In genomic region chr1:96362623-96363022, GRCh38 we compare ENCODE assay signal across 8 cellular contexts.
DNase-seq lines count a peak whose midpoint lies in the region; ATAC-seq and TF ChIP-seq lines count a peak whose summit lies in the region.

No MANE protein-coding gene starts in this region.

- no peak overlapping the region for H3K4me3 Mint-ChIP-seq in type B pancreatic cell

- H3K9me3 ChIP-seq in tibial artery: no peaks in the 10 kb centered on the region

- H3K27me3 ChIP-seq in tibial artery: no peaks in the 10 kb centered on the region

- no peaks in the 10 kb centered on the region for H3K4me1 Mint-ChIP-seq in type B pancreatic cell (ENCODE audit: unreplicated experiment)

- H3K27ac Mint-ChIP-seq in type B pancreatic cell: no peak overlapping the region

- no peaks in the 10 kb centered on the region for H3K27me3 Mint-ChIP-seq in type B pancreatic cell

- TF ChIP-seq CTCF in type B pancreatic cell (conservative IDR thresholded peaks at IDR 0.05) (no peak), tibial artery (IDR thresholded peaks at IDR 0.05) (no peak)

- intact Hi-C loops in tibial artery (cut with DNase I; ENCODE audit: low total_unique reads): no loop called here

- H3K36me3 Mint-ChIP-seq in type B pancreatic cell: no peaks in the 10 kb centered on the region

- H3K27ac ChIP-seq in tibial artery: no peak overlapping the region

- ATAC-seq in GM18858 (IDR thresholded peaks at IDR 0.05; ENCODE audit: unreplicated experiment) (peak; percentile 79), HG03280 (IDR thresholded peaks at IDR 0.05; ENCODE audit: unreplicated experiment) (peak; percentile 45)

- H3K4me1 ChIP-seq in tibial artery: peaks cover 0 to 5% (median 2%) of the 10 kb centered on the region in 4 donors

- DNase-seq in T1000 (lab: John Stamatoyannopoulos, UW) (peak; percentile 56), lung microvascular endothelial cell (ENCODE audit: low read depth in 2 of 2) (peak; percentile 40 to 96), type B pancreatic cell (ENCODE audit: extremely low spot score, unreplicated experiment) (no peak), tibial artery (no peak), NCI-H2196 treated with DMSO at 0.1 percent for 48 hours (lab: John Stamatoyannopoulos, UW; ENCODE audit: unreplicated experiment) (no peak)
- DNase-seq in stimulated activated CD4-positive, alpha-beta T cell treated with anti-CD3 and anti-CD28 coated beads, Interleukin-4, amount 100 ng/mL, for 24 hours: no peak

- no peaks in the 10 kb centered on the region for H3K36me3 ChIP-seq in tibial artery

- no peak overlapping the region for H3K4me3 ChIP-seq in tibial artery

- H3K9me3 Mint-ChIP-seq in type B pancreatic cell: no peaks in the 10 kb centered on the region

Comparison
In these comparisons a context has a peak if more than half of its experiments do, and no peak if none do; other contexts are left out.
1. DNase-seq: peak in T1000 (single experiment) and lung microvascular endothelial cell (2 of 2); none in type B pancreatic cell (single experiment), tibial artery (0 of 2), NCI-H2196 treated with DMSO at 0.1 percent for 48 hours (single experiment) and stimulated activated CD4-positive, alpha-beta T cell treated with anti-CD3 and anti-CD28 coated beads, Interleukin-4, amount 100 ng/mL, for 24 hours (single experiment).